13 cellular contexts compared by ENCODE assay signal in genomic region chr1:184971522-184972265, GRCh38. TPM values are rescaled to one million over a fixed set of nuclear protein-coding genes. Genes with fewer than 3 reads are reported as not detected.
DNase-seq lines count a peak whose midpoint lies in the region; FAIRE-seq and TF ChIP-seq lines count a peak whose summit lies in the region.
"Had no signal": no experiment of that assay in that cellular context is flagged by ENCODE, and none has a peak within 500 bp of the region (broad histone marks: within the 10 kb centered on the region; RNA-seq: fewer than 3 reads in every experiment).

No MANE protein-coding gene starts in this region.

- H3K79me2 ChIP-seq in DOHH2 (ENCODE audit: control insufficient read depth, low read length) (no peaks in the 10 kb centered on the region; the same call in 1 of the 2 replicates), OCI-LY3 (ENCODE audit: low read length) (peaks cover 75% of the 10 kb centered on the region)

- TF ChIP-seq EP300 in esophagus muscularis mucosa (IDR thresholded peaks at IDR 0.05) = no peak

- TF ChIP-seq POLR2A in esophagus muscularis mucosa (IDR thresholded peaks at IDR 0.05; ENCODE audit: low read depth) = no peak

- peaks cover 6% of the 10 kb centered on the region for H3F3A ChIP-seq in DOHH2 (ENCODE audit: control insufficient read depth, insufficient read depth)

- peak overlapping the region; percentile 97 for H3K9ac ChIP-seq in OCI-LY3 (ENCODE audit: low read length)
- no peak overlapping the region for H3K9ac ChIP-seq in rectal smooth muscle tissue (ENCODE audit: low read length)

- H2AFZ ChIP-seq in OCI-LY3 (ENCODE audit: low read depth, low read length) = no peak overlapping the region

- DNase-seq in esophagus muscularis mucosa (ENCODE audit: extremely low spot score) (no peak), SIG-M5 treated with dmso at 0.1 percent for 504 hours (lab: John Stamatoyannopoulos, UW; ENCODE audit: unreplicated experiment) (no peak), GM03348 (ENCODE audit: low spot score) (no peak), frontal cortex (ENCODE audit: low spot score in 2 of 2) (no peak), ecto neural progenitor cell (ENCODE audit: low spot score) (no peak)
- DNase-seq: DMS 273 treated with DMSO at 0.1 percent for 48 hours, NCI-H1048, NCI-H774, SW 1271, upper lobe of left lung had no signal

- TF ChIP-seq CTCF in DOHH2 (IDR thresholded peaks at IDR 0.05; ENCODE audit: low read depth, low read length, poor library complexity, severe bottlenecking) (no peak), OCI-LY3 (IDR thresholded peaks at IDR 0.05; ENCODE audit: low read depth, low read length) (no peak), esophagus muscularis mucosa (IDR thresholded peaks at IDR 0.05) (no peak)

- H3K27ac ChIP-seq in DOHH2 (ENCODE audit: low read depth, low read length) (no peak overlapping the region), OCI-LY3 (ENCODE audit: low read length) (peak overlapping the region; percentile 93), esophagus muscularis mucosa (replicated peaks in 1 of 4) (peak overlapping the region; percentile 89 to 96 (median 95)), rectal smooth muscle tissue (ENCODE audit: low read depth, low read length) (peak overlapping the region; percentile 91)

- H3K4me3 ChIP-seq in DOHH2 (ENCODE audit: low read length) (peak overlapping the region; percentile 8; the same call in 1 of the 2 replicates), OCI-LY3 (ENCODE audit: low read length) (peak overlapping the region; percentile 84), esophagus muscularis mucosa (peak overlapping the region; percentile 73 to 97 (median 93)), rectal smooth muscle tissue (ENCODE audit: low read length) (no peak overlapping the region)

- H3K9me3 ChIP-seq in DOHH2 (ENCODE audit: control insufficient read depth, insufficient read depth, low read length) (no peaks in the 10 kb centered on the region), OCI-LY3 (ENCODE audit: insufficient read depth, low read length) (no peaks in the 10 kb centered on the region), esophagus muscularis mucosa (no peaks in the 10 kb centered on the region)
- H3K9me3 ChIP-seq: upper lobe of left lung had no signal

- FAIRE-seq in frontal cortex (lab: Jason Lieb, UNC) = no peak

- H4K20me1 ChIP-seq in DOHH2 (ENCODE audit: control insufficient read depth, insufficient read depth, low read depth, low read length) (no peaks in the 10 kb centered on the region), OCI-LY3 (ENCODE audit: insufficient read depth, low read length) (peaks cover 23% of the 10 kb centered on the region)

- WGBS in esophagus muscularis mucosa = 63% methylated on average over 8 of the region's 8 CpGs

- H3K9me2 ChIP-seq in DOHH2 (replicated peaks; ENCODE audit: control insufficient read depth, low read length) = no peaks in the 10 kb centered on the region

- intact Hi-C loops in esophagus muscularis mucosa (cut with DNase I) = loop anchor here (5.0 kb wide), 1 partner anchor 79 kb away; no protein-coding TSS in a partner anchor

- H3K27me3 ChIP-seq in DOHH2 (ENCODE audit: control insufficient read depth, low read length) (peaks cover 16% of the 10 kb centered on the region), OCI-LY3 (ENCODE audit: low read depth, low read length) (no peaks in the 10 kb centered on the region), esophagus muscularis mucosa (no peaks in the 10 kb centered on the region), rectal smooth muscle tissue (ENCODE audit: control insufficient read depth, insufficient read depth, low read length) (no peaks in the 10 kb centered on the region)
- H3K27me3 ChIP-seq: upper lobe of left lung had no signal

- H3K4me2 ChIP-seq in DOHH2 (ENCODE audit: low read length) (peak overlapping the region; percentile 97), OCI-LY3 (ENCODE audit: low read length) (peak overlapping the region; percentile 85)

- H3K36me3 ChIP-seq in DOHH2 (ENCODE audit: control insufficient read depth, low read length) = no peaks in the 10 kb centered on the region
- H3K36me3 ChIP-seq in OCI-LY3 (replicated peaks; ENCODE audit: low read depth, low read length) = peaks cover 33% of the 10 kb centered on the region
- no peaks in the 10 kb centered on the region for H3K36me3 ChIP-seq in esophagus muscularis mucosa
- no peaks in the 10 kb centered on the region for H3K36me3 ChIP-seq in rectal smooth muscle tissue (ENCODE audit: control insufficient read depth, insufficient read depth, low read length)
- H3K36me3 ChIP-seq: upper lobe of left lung had no signal

- H3K4me1 ChIP-seq in DOHH2 (ENCODE audit: control insufficient read depth, low read length) (peaks cover 38% of the 10 kb centered on the region), OCI-LY3 (ENCODE audit: low read length) (peaks cover 75% of the 10 kb centered on the region), esophagus muscularis mucosa (peaks cover 24 to 59% (median 58%) of the 10 kb centered on the region in 4 donors), rectal smooth muscle tissue (ENCODE audit: control insufficient read depth, insufficient read depth, low read length) (peaks cover 13% of the 10 kb centered on the region)

RNA-seq across cellular contexts. Expression of gene NIBAN1, which starts 2.6 kb away (rescaled TPM):
- total RNA-seq in esophagus muscularis mucosa (100 to 1,000 TPM; 493 to 813 (median 584) TPM), frontal cortex (2.4 TPM)

Comparison
In these comparisons a context has a peak if more than half of its experiments do, and no peak if none do; other contexts are left out.
1. RNA of gene NIBAN1, which starts 2.6 kb away (total RNA-seq): 493 to 813 TPM in esophagus muscularis mucosa; 2.4 TPM in frontal cortex (single experiment); every median in the first group is over 100 times any median in the second.